ENCODE assay signal across 18 cellular contexts in genomic region chr17:17130077-17130844, GRCh38.
DNase-seq lines count a peak whose midpoint lies in the region; ATAC-seq, FAIRE-seq and TF ChIP-seq lines count a peak whose summit lies in the region.
"Had no signal": no experiment of that assay in that cellular context is flagged by ENCODE, and none has a peak within 500 bp of the region (broad histone marks: within the 10 kb centered on the region; RNA-seq: fewer than 3 reads in every experiment).

No MANE protein-coding gene starts in this region.

- POLR2A ChIA-PET in A549 (lab: Yijun Ruan, JAX) (no interaction called here), GM12878 (lab: Charles Lee) (no interaction called here), HepG2 (lab: Yijun Ruan, JAX) (no interaction called here)
- POLR2A ChIA-PET in CD4-positive, alpha-beta memory T cell (lab: Charles Lee; ENCODE audit: partially characterized antibody), result interaction anchor here (1.6 kb wide), 1 partner anchor 749 kb away, joined by 3 read pairs; the partner anchor contains the start of gene UBB

- FAIRE-seq in A549 (lab: Jason Lieb, UNC) (no peak), GM12878 (lab: Jason Lieb, UNC) (no peak), HepG2 (lab: Jason Lieb, UNC) (no peak)
- FAIRE-seq: keratinocyte had no signal

- no peaks in the 10 kb centered on the region for H3K27me3 ChIP-seq in CD4-positive, alpha-beta memory T cell (ENCODE audit: insufficient read depth, low read length)
- H3K27me3 ChIP-seq in GM12878 (replicated peaks in 1 of 2; ENCODE audit: control insufficient read depth in 2 of 2, insufficient read depth in 2 of 2, low read length in 1 of 2) (no peaks in the 10 kb centered on the region), HepG2 (ENCODE audit: control insufficient read depth in 1 of 2, insufficient read depth in 2 of 2, low read length in 2 of 2) (no peaks in the 10 kb centered on the region), thyroid gland (no peaks in the 10 kb centered on the region)
- H3K27me3 ChIP-seq: brain microvascular endothelial cell, gastrocnemius medialis, ovary had no signal

- no peaks in the 10 kb centered on the region; the same call in none of the 2 replicates for H4K20me1 ChIP-seq in GM12878 (ENCODE audit: control insufficient read depth, insufficient read depth)
- 0 out of 2 replicates have a peak, but pooled peaks cover 4% of the 10 kb centered on the region for H4K20me1 ChIP-seq in HepG2 (ENCODE audit: insufficient read depth, low read length)

- TF ChIP-seq EP300 in A549 (IDR thresholded peaks at IDR 0.05) (no peak), GM12878 (IDR thresholded peaks at IDR 0.05; ENCODE audit: borderline replicate concordance in 1 of 2, control insufficient read depth in 1 of 2, low read depth in 2 of 2, low read length in 2 of 2) (no peak), HepG2 (IDR thresholded peaks at IDR 0.05; ENCODE audit: low read depth in 2 of 2, low read length in 2 of 2) (no peak), HepG2 (CRISPR knock-in tag; IDR thresholded peaks at IDR 0.05; ENCODE audit: borderline replicate concordance) (no peak)

- H3K36me3 Mint-ChIP-seq in CD4-positive, alpha-beta memory T cell, result peaks cover 11 to 30% of the 10 kb centered on the region in 2 donors

- no peaks in the 10 kb centered on the region for H3K9me3 ChIP-seq in A549
- H3K9me3 ChIP-seq in CD4-positive, alpha-beta memory T cell (ENCODE audit: control insufficient read depth in 1 of 2, low read length in 2 of 2), result no peaks in the 10 kb centered on the region
- no peaks in the 10 kb centered on the region for H3K9me3 ChIP-seq in GM12878 (replicated peaks; ENCODE audit: control insufficient read depth, insufficient read depth, low read length)
- no peaks in the 10 kb centered on the region for H3K9me3 ChIP-seq in HepG2 (ENCODE audit: low read length)
- H3K9me3 ChIP-seq in thyroid gland, result no peaks in the 10 kb centered on the region
- H3K9me3 ChIP-seq: gastrocnemius medialis, ovary, thoracic aorta had no signal

- BruUV-seq in GM12878 (replicated peaks; lab: Mats Ljungman, UMichigan) (no TSS peak), HepG2 (replicated peaks; lab: Mats Ljungman, UMichigan) (no TSS peak)

- DNase-seq in A549 (ENCODE audit: low read depth in 1 of 2, low spot score in 1 of 2) (no peak), GM12878 (ENCODE audit: low read depth, low spot score) (no peak), HepG2 (ENCODE audit: low spot score) (no peak), thyroid gland (no peak), epidermal melanocyte (ENCODE audit: insufficient read length, low spot score) (no peak), NCI-H345 treated with DMSO at 0.1 percent for 48 hours (lab: John Stamatoyannopoulos, UW; ENCODE audit: unreplicated experiment) (no peak)
- no peak for DNase-seq in CD4-positive, alpha-beta memory T cell
- DNase-seq: activated CD4-positive, alpha-beta T cell treated with anti-CD3 and anti-CD28 coated beads for 1 hour; activated CD8-positive, alpha-beta memory T cell treated with anti-CD3 and anti-CD28 coated beads, Interleukin-2, amount 10 ng/mL, durations not matched to agents 7 days and 5 days; brain microvascular endothelial cell; dermis blood vessel endothelial cell; NCI-H1092; NCI-H1930; ovary had no signal

- no peaks in the 10 kb centered on the region for H3K9me3 Mint-ChIP-seq in CD4-positive, alpha-beta memory T cell
- H3K9me3 Mint-ChIP-seq: memory B cell had no signal

- no peak for TF ChIP-seq CTCF in A549 (IDR thresholded peaks at IDR 0.05)
- TF ChIP-seq CTCF in GM12878 (IDR thresholded peaks at IDR 0.05 in 2 of 3, conservative IDR thresholded peaks at IDR 0.05 in 1 of 3; ENCODE audit: control insufficient read depth in 2 of 3, extremely low read depth in 1 of 3, insufficient read depth in 1 of 3, low read depth in 3 of 3, low read length in 3 of 3), result 0 out of 6 replicates have a peak, but pooled peaks of 1 of the 3 experiments have one; percentile 16
- peak; percentile 65 for TF ChIP-seq CTCF in HepG2 (CRISPR knock-in tag; IDR thresholded peaks at IDR 0.05)
- TF ChIP-seq CTCF in thyroid gland (IDR thresholded peaks at IDR 0.05), result no peak

- WGBS in A549 (ENCODE audit: missing lambda C conversion rate), result 84% methylated on average over 12 of the region's 12 CpGs
- 81% methylated on average over 9 of the region's 12 CpGs for WGBS in GM12878 (ENCODE audit: insufficient coverage, insufficient replicate concordance, low lambda C conversion rate, missing lambda C conversion rate)
- 93% methylated on average over 9 of the region's 12 CpGs for whole genome bisulfite sequencing in HepG2 (ENCODE audit: low lambda C conversion rate)
- 80 to 82% methylated on average over 10 to 12 of the region's 12 CpGs for WGBS in thyroid gland, 2 donors

- no peak for TF ChIP-seq POLR2A in A549 (IDR thresholded peaks at IDR 0.05; ENCODE audit: low read length)
- no peak for TF ChIP-seq POLR2A in GM12878 (IDR thresholded peaks at IDR 0.05; ENCODE audit: low read depth, low read length)
- TF ChIP-seq POLR2A in HepG2 (IDR thresholded peaks at IDR 0.05; ENCODE audit: insufficient read depth in 1 of 2, low read depth in 2 of 2, low read length in 2 of 2), result no peak
- no peak for TF ChIP-seq POLR2A in thyroid gland (IDR thresholded peaks at IDR 0.05)

- H3K4me3 Mint-ChIP-seq in CD4-positive, alpha-beta memory T cell, result no peak overlapping the region
- H3K4me3 Mint-ChIP-seq: activated CD8-positive, alpha-beta memory T cell treated with anti-CD3 and anti-CD28 coated beads, Interleukin-2, amount 10 ng/mL, durations not matched to agents 7 days and 5 days; memory B cell had no signal

- H3K27ac ChIP-seq in A549 (no peak overlapping the region), GM12878 (ENCODE audit: control insufficient read depth, insufficient read depth) (no peak overlapping the region), HepG2 (ENCODE audit: extremely low read length, insufficient read depth, low read length) (no peak overlapping the region), thyroid gland (no peak overlapping the region)
- no peak overlapping the region for H3K27ac ChIP-seq in CD4-positive, alpha-beta memory T cell (ENCODE audit: low read depth, low read length)
- H3K27ac ChIP-seq: brain microvascular endothelial cell, ovary, thoracic aorta had no signal

- no peaks in the 10 kb centered on the region for H3K27me3 Mint-ChIP-seq in CD4-positive, alpha-beta memory T cell
- H3K27me3 Mint-ChIP-seq: activated CD8-positive, alpha-beta memory T cell treated with anti-CD3 and anti-CD28 coated beads, Interleukin-2, amount 10 ng/mL, durations not matched to agents 7 days and 5 days; memory B cell had no signal

- H3K4me2 ChIP-seq in A549, result no peak overlapping the region
- H3K4me2 ChIP-seq in GM12878 (ENCODE audit: control insufficient read depth, insufficient read depth), result no peak overlapping the region
- no peak overlapping the region for H3K4me2 ChIP-seq in HepG2 (ENCODE audit: low read depth, low read length)

- H3K4me3 ChIP-seq in A549 (no peak overlapping the region), GM12878 (no peak overlapping the region), HepG2 (replicated peaks in 1 of 3; ENCODE audit: insufficient read depth in 1 of 3, low read depth in 2 of 3, low read length in 3 of 3) (no peak overlapping the region), thyroid gland (replicated peaks in 1 of 3) (no peak overlapping the region)
- H3K4me3 ChIP-seq in CD4-positive, alpha-beta memory T cell (ENCODE audit: low read length in 2 of 2), result no peak overlapping the region
- H3K4me3 ChIP-seq: gastrocnemius medialis, ovary, thoracic aorta had no signal

- H3K9ac ChIP-seq in GM12878 (ENCODE audit: control insufficient read depth, insufficient read depth, low read length), result no peak overlapping the region
- no peak overlapping the region for H3K9ac ChIP-seq in HepG2 (ENCODE audit: insufficient read depth, low read depth, low read length)

- no peak for ATAC-seq in A549
- ATAC-seq in GM12878, result no peak
- ATAC-seq in HepG2, result peak; percentile 27; the same call in 1 of the 3 replicates
- ATAC-seq: activated CD8-positive, alpha-beta memory T cell treated with anti-CD3 and anti-CD28 coated beads, Interleukin-2, amount 10 ng/mL, durations not matched to agents 7 days and 5 days had no signal

- peak overlapping the region in 5 of 7 donors; percentile 17 to 70 (median 29) for H3K27ac Mint-ChIP-seq in CD4-positive, alpha-beta memory T cell
- H3K27ac Mint-ChIP-seq: activated CD8-positive, alpha-beta memory T cell treated with anti-CD3 and anti-CD28 coated beads, Interleukin-2, amount 10 ng/mL, durations not matched to agents 7 days and 5 days; memory B cell had no signal

- H2AFZ ChIP-seq in GM12878 (ENCODE audit: control insufficient read depth, low read depth, low read length) (no peak overlapping the region), HepG2 (ENCODE audit: low read length) (no peak overlapping the region)

- H3K4me1 ChIP-seq in A549 (peaks cover 13% of the 10 kb centered on the region; the same call in 1 of the 3 replicates), GM12878 (ENCODE audit: control insufficient read depth, insufficient read depth, low read length) (peaks cover 4% of the 10 kb centered on the region; the same call in 1 of the 2 replicates), HepG2 (ENCODE audit: insufficient read depth, low read length) (peaks cover 14% of the 10 kb centered on the region), thyroid gland (peaks cover 25 to 41% of the 10 kb centered on the region in 2 donors)
- H3K4me1 ChIP-seq in CD4-positive, alpha-beta memory T cell (ENCODE audit: insufficient read depth, low read length), result peaks cover 47% of the 10 kb centered on the region

- CTCF ChIA-PET in A549 (lab: Yijun Ruan, JAX), result interaction anchor here (0.7 to 7.2 kb wide), 6 partner anchors 8 to 34 kb away, joined by 3 to 62 read pairs (median 4); no protein-coding TSS in a partner anchor
- CTCF ChIA-PET in CD4-positive, alpha-beta memory T cell (lab: Charles Lee; ENCODE audit: partially characterized antibody), result no interaction called here
- CTCF ChIA-PET in GM12878 (lab: Yijun Ruan, JAX), result no interaction called here
- CTCF ChIA-PET in HepG2 (lab: Yijun Ruan, JAX; ENCODE audit: low intra/inter-chr PET ratio, low total read pairs), result interaction anchor here (1.3 kb wide), 1 partner anchor 129 kb away, joined by 3 read pairs; no protein-coding TSS in a partner anchor

- H3K79me2 ChIP-seq in GM12878 (ENCODE audit: control insufficient read depth, insufficient read depth, low read length) (no peaks in the 10 kb centered on the region), HepG2 (ENCODE audit: insufficient read depth, low read length) (no peaks in the 10 kb centered on the region)

- in situ Hi-C loops in GM12878 (cut with MboI), result no loop called here
- in situ Hi-C loops in HepG2 (cut with HindIII; ENCODE audit: extremely low pct_ligation_motif_present, low pct_unique_long_range_greater_than_20kb), result no loop called here

- peaks cover 56% of the 10 kb centered on the region for H3K36me3 ChIP-seq in CD4-positive, alpha-beta memory T cell (ENCODE audit: insufficient read depth, low read length)
- H3K36me3 ChIP-seq in GM12878 (ENCODE audit: control insufficient read depth in 2 of 2, insufficient read depth in 2 of 2, low read length in 1 of 2) (peaks cover 22 to 42% of the 10 kb centered on the region in 2 experiments), HepG2 (replicated peaks in 1 of 2; ENCODE audit: control insufficient read depth in 1 of 2, insufficient read depth in 2 of 2, low read length in 2 of 2) (peaks cover 19 to 45% of the 10 kb centered on the region in 2 experiments; a peak in 4 of 5 replicates), thyroid gland (peaks cover 28 to 32% of the 10 kb centered on the region in 2 donors)
- H3K36me3 ChIP-seq: ovary had no signal

- intact Hi-C loops in CD4-positive, alpha-beta memory T cell (cut with micrococcal nuclease), result no loop called here
- intact Hi-C loops in GM12878 (cut with micrococcal nuclease; ENCODE audit: unreplicated experiment), result no loop called here
- intact Hi-C loops in HepG2 (cut with micrococcal nuclease; ENCODE audit: unreplicated experiment), result no loop called here
- intact Hi-C loops in thyroid gland (cut with DNase I), result loop anchor here (10.0 kb wide), 1 partner anchor 125 kb away; no protein-coding TSS in a partner anchor

- H3K4me1 Mint-ChIP-seq in CD4-positive, alpha-beta memory T cell, result peaks cover 18 to 51% (median 34%) of the 10 kb centered on the region in 4 donors

- SMC1A ChIA-PET in GM12878 (lab: Charles Lee; ENCODE audit: uncharacterized antibody, unreplicated experiment), result no interaction called here

- RAD21 ChIA-PET in GM12878 (lab: Charles Lee; ENCODE audit: unreplicated experiment), result no interaction called here

- peak; percentile 29 to 40; a peak in 3 of 5 replicates for TF ChIP-seq RAD21 in A549 (conservative IDR thresholded peaks at IDR 0.05 in 1 of 2, IDR thresholded peaks at IDR 0.05 in 1 of 2)
- TF ChIP-seq RAD21 in GM12878 (IDR thresholded peaks at IDR 0.05; ENCODE audit: insufficient read depth, low read depth, low read length), result peak; percentile 16; the same call in 1 of the 2 replicates
- TF ChIP-seq RAD21 in HepG2 (CRISPR knock-in tag; IDR thresholded peaks at IDR 0.05), result no peak

Comparison
In these comparisons a context has a peak if more than half of its experiments do, and no peak if none do; other contexts are left out.
1. CTCF ChIA-PET loops: an anchor here in A549 (0.7 to 7.2 kb wide) and HepG2 (1.3 kb wide); none called in CD4-positive, alpha-beta memory T cell and GM12878.